ENCODE assay signal across 8 cellular contexts in genomic region chr17:38428643-38429371, GRCh38. TPM values are rescaled to one million over a fixed set of nuclear protein-coding genes. Genes with fewer than 3 reads are reported as not detected.
DNase-seq lines count a peak whose midpoint lies in the region; ATAC-seq lines count a peak whose summit lies in the region.

No MANE protein-coding gene starts in this region.

- intact Hi-C loops in activated T-helper 1 cell treated with anti-CD3 and anti-CD28 coated beads, Interleukin-12 subunit alpha, Interleukin-12 subunit beta, Interleukin-2, Interleukin-4 antibody, amounts not matched to agents 30 ng/mL and 10 ng/mL and 1 ng/mL, durations not matched to agents 14 hours and 24 hours and 36 hours (cut with micrococcal nuclease) = loop anchor here (2.0 kb wide), 1 partner anchor 64 kb away; no protein-coding TSS in a partner anchor
- intact Hi-C loops in Right ventricle myocardium inferior (cut with DNase I) = loop anchor here (2.0 to 10.0 kb wide), 4 partner anchors 14 to 306 kb away; partner anchors contain the start of gene CISD3

- no peak overlapping the region for H3K27ac Mint-ChIP-seq in activated T-helper 1 cell treated with anti-CD3 and anti-CD28 coated beads, Interleukin-12 subunit alpha, Interleukin-12 subunit beta, Interleukin-2, Interleukin-4 antibody, amounts not matched to agents 30 ng/mL and 10 ng/mL and 1 ng/mL, durations not matched to agents 14 hours and 24 hours and 36 hours

- peak overlapping the region; percentile 41 for H3K4me3 ChIP-seq in neuron (ENCODE audit: low read length)

- H3K9me3 Mint-ChIP-seq in activated T-helper 1 cell treated with anti-CD3 and anti-CD28 coated beads, Interleukin-12 subunit alpha, Interleukin-12 subunit beta, Interleukin-2, Interleukin-4 antibody, amounts not matched to agents 30 ng/mL and 10 ng/mL and 1 ng/mL, durations not matched to agents 14 hours and 24 hours and 36 hours = no peaks in the 10 kb centered on the region

- H3K36me3 Mint-ChIP-seq in activated T-helper 1 cell treated with anti-CD3 and anti-CD28 coated beads, Interleukin-12 subunit alpha, Interleukin-12 subunit beta, Interleukin-2, Interleukin-4 antibody, amounts not matched to agents 30 ng/mL and 10 ng/mL and 1 ng/mL, durations not matched to agents 14 hours and 24 hours and 36 hours (ENCODE audit: low read depth) = no peaks in the 10 kb centered on the region

- peak overlapping the region; percentile 43 for H2AFZ ChIP-seq in neuron (ENCODE audit: low read depth, low read length)

- H3K4me3 Mint-ChIP-seq in activated T-helper 1 cell treated with anti-CD3 and anti-CD28 coated beads, Interleukin-12 subunit alpha, Interleukin-12 subunit beta, Interleukin-2, Interleukin-4 antibody, amounts not matched to agents 30 ng/mL and 10 ng/mL and 1 ng/mL, durations not matched to agents 14 hours and 24 hours and 36 hours = peak overlapping the region; percentile 63

- H3K4me1 Mint-ChIP-seq in activated T-helper 1 cell treated with anti-CD3 and anti-CD28 coated beads, Interleukin-12 subunit alpha, Interleukin-12 subunit beta, Interleukin-2, Interleukin-4 antibody, amounts not matched to agents 30 ng/mL and 10 ng/mL and 1 ng/mL, durations not matched to agents 14 hours and 24 hours and 36 hours (ENCODE audit: low read depth) = peaks cover 6% of the 10 kb centered on the region

- peak; percentile 9 for DNase-seq in stimulated activated CD4-positive, alpha-beta T cell treated with anti-CD3 and anti-CD28 coated beads, Interleukin-4, amount 100 ng/mL, for 24 hours
- DNase-seq in stimulated activated CD4-positive, alpha-beta T cell treated with anti-CD3 and anti-CD28 coated beads, Interleukin-1b, Interleukin-23, amount 100 ng/mL, for 48 hours = no peak
- no peak for DNase-seq in activated T-helper 1 cell treated with anti-CD3 and anti-CD28 coated beads, Interleukin-12 subunit alpha, Interleukin-12 subunit beta, Interleukin-2, Interleukin-4 antibody, amounts not matched to agents 30 ng/mL and 10 ng/mL and 1 ng/mL, durations not matched to agents 14 hours and 24 hours and 36 hours (ENCODE audit: low spot score)
- DNase-seq in Right ventricle myocardium inferior (ENCODE audit: missing footprints) (peak; percentile 77), NCI-H748 (lab: John Stamatoyannopoulos, UW; ENCODE audit: unreplicated experiment) (no peak)

- no peaks in the 10 kb centered on the region for H3K36me3 ChIP-seq in neuron (ENCODE audit: insufficient read depth, low read length)

- peaks cover 25% of the 10 kb centered on the region for H3K4me1 ChIP-seq in neuron (ENCODE audit: insufficient read depth, low read length)

- ATAC-seq in Right ventricle myocardium inferior (peak; percentile 72), HG03520 (IDR thresholded peaks at IDR 0.05; ENCODE audit: unreplicated experiment) (no peak), GM21529 (IDR thresholded peaks at IDR 0.05; ENCODE audit: unreplicated experiment) (no peak)

- H3K27me3 Mint-ChIP-seq in activated T-helper 1 cell treated with anti-CD3 and anti-CD28 coated beads, Interleukin-12 subunit alpha, Interleukin-12 subunit beta, Interleukin-2, Interleukin-4 antibody, amounts not matched to agents 30 ng/mL and 10 ng/mL and 1 ng/mL, durations not matched to agents 14 hours and 24 hours and 36 hours (ENCODE audit: insufficient read depth) = peaks cover 41% of the 10 kb centered on the region

- no peaks in the 10 kb centered on the region for H3K9me3 ChIP-seq in neuron (ENCODE audit: low read length)

- H3K27me3 ChIP-seq in neuron (ENCODE audit: insufficient read depth, low read length) = peaks cover 14% of the 10 kb centered on the region

RNA-seq across cellular contexts. Expression of gene ARHGAP23, which starts 0.5 kb away (rescaled TPM):
- 0.57 and 0.88 TPM in 2 replicates for total RNA-seq in activated T-helper 1 cell treated with anti-CD3 and anti-CD28 coated beads, Interleukin-12 subunit alpha, Interleukin-12 subunit beta, Interleukin-2, Interleukin-4 antibody, amounts not matched to agents 30 ng/mL and 10 ng/mL and 1 ng/mL, durations not matched to agents 14 hours and 24 hours and 36 hours
- total RNA-seq in Right ventricle myocardium inferior = 67.5 TPM

Comparison
In these comparisons a context has a peak if more than half of its experiments do, and no peak if none do; other contexts are left out.
1. DNase-seq: peak in stimulated activated CD4-positive, alpha-beta T cell treated with anti-CD3 and anti-CD28 coated beads, Interleukin-4, amount 100 ng/mL, for 24 hours (single experiment) and Right ventricle myocardium inferior (single experiment); none in stimulated activated CD4-positive, alpha-beta T cell treated with anti-CD3 and anti-CD28 coated beads, Interleukin-1b, Interleukin-23, amount 100 ng/mL, for 48 hours (single experiment), activated T-helper 1 cell treated with anti-CD3 and anti-CD28 coated beads, Interleukin-12 subunit alpha, Interleukin-12 subunit beta, Interleukin-2, Interleukin-4 antibody, amounts not matched to agents 30 ng/mL and 10 ng/mL and 1 ng/mL, durations not matched to agents 14 hours and 24 hours and 36 hours (single experiment) and NCI-H748 (single experiment).
2. RNA of gene ARHGAP23, which starts 0.5 kb away (total RNA-seq): 67.5 TPM in Right ventricle myocardium inferior (single experiment); 0.57 to 0.88 TPM in activated T-helper 1 cell treated with anti-CD3 and anti-CD28 coated beads, Interleukin-12 subunit alpha, Interleukin-12 subunit beta, Interleukin-2, Interleukin-4 antibody, amounts not matched to agents 30 ng/mL and 10 ng/mL and 1 ng/mL, durations not matched to agents 14 hours and 24 hours and 36 hours; every median in the first group is over 10 times any median in the second.